In the genomic region with DNA sequence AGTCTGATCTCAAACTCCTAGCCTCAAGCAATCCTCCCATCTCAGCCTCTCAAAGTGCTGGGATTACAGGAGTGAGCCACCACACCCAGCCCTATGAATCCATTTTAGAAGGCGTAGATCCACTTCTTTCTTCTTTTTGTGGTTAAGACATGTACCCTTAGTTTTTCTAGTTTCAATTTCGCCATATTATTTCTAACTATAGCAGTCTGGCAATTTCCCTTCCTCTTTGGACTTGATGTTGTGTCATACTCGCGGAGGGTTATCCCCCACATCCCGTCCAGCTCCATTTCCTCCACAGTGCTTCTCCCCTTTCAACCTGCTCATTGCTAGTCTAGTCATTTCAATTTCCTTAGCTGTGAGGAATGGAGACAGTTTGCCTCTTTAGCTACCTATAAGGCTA, we compare ENCODE assay signal across 12 cellular contexts. TPM values are rescaled to one million over a fixed set of nuclear protein-coding genes. Genes with fewer than 3 reads are reported as not detected.
DNase-seq lines count a peak whose midpoint lies in the region; ATAC-seq and TF ChIP-seq lines count a peak whose summit lies in the region.
"Had no signal": no experiment of that assay in that cellular context is flagged by ENCODE, and none has a peak within 500 bp of the region (broad histone marks: within the 10 kb centered on the region; RNA-seq: fewer than 3 reads in every experiment).

No MANE protein-coding gene starts in this region.

- DNase-seq in AML-193 (lab: John Stamatoyannopoulos, UW) (peak; percentile 94 to 98), OCI-M1 (lab: John Stamatoyannopoulos, UW) (peak; percentile 38), OCI-LY7 (ENCODE audit: low spot score) (no peak), amniotic stem cell (lab: John Stamatoyannopoulos, UW) (no peak), mesothelial cell of epicardium (ENCODE audit: low spot score in 2 of 2, unreplicated experiment in 2 of 2) (no peak), hippocampal formation (lab: John Stamatoyannopoulos, UW) (no peak)
- DNase-seq: ACHN; effector memory CD4-positive, alpha-beta T cell; stimulated activated naive CD8-positive, alpha-beta T cell treated with anti-CD3 and anti-CD28 coated beads, Interleukin-15, Interleukin-2, amounts not matched to agents 100 U/mL and 50 U/mL, for 24 hours had no signal

- no peak overlapping the region for H3K4me3 ChIP-seq in OCI-LY7 (ENCODE audit: low read depth, low read length, poor library complexity, severe bottlenecking)
- H3K4me3 ChIP-seq: SK-N-MC had no signal

- intact Hi-C loops in OCI-LY7 (cut with micrococcal nuclease; ENCODE audit: unreplicated experiment), result no loop called here

- peak; percentile 56 for ATAC-seq in GM19351 (IDR thresholded peaks at IDR 0.05; ENCODE audit: unreplicated experiment)
- ATAC-seq in HG03108 (IDR thresholded peaks at IDR 0.05; ENCODE audit: unreplicated experiment), result peak; percentile 58
- ATAC-seq: stimulated activated naive CD8-positive, alpha-beta T cell treated with anti-CD3 and anti-CD28 coated beads, Interleukin-15, Interleukin-2, amounts not matched to agents 100 U/mL and 50 U/mL, for 24 hours had no signal

- H3K4me2 ChIP-seq in OCI-LY7 (ENCODE audit: low read length), result no peak overlapping the region

- H3K9me3 ChIP-seq in OCI-LY7 (ENCODE audit: low read length), result no peaks in the 10 kb centered on the region

- peaks cover 16% of the 10 kb centered on the region; the same call in 1 of the 2 replicates for H3K79me2 ChIP-seq in OCI-LY7 (ENCODE audit: insufficient read depth, low read depth, low read length)

- peaks cover 7% of the 10 kb centered on the region for H3K27me3 Mint-ChIP-seq in mesothelial cell of epicardium (ENCODE audit: low read depth)

- H3K4me3 Mint-ChIP-seq in mesothelial cell of epicardium, result no peak overlapping the region

- H2AFZ ChIP-seq in OCI-LY7 (ENCODE audit: low read length), result no peak overlapping the region

- no peak overlapping the region for H3K27ac Mint-ChIP-seq in mesothelial cell of epicardium

- H3K36me3 Mint-ChIP-seq in mesothelial cell of epicardium, result no peaks in the 10 kb centered on the region

- POLR2A ChIA-PET in OCI-LY7 (lab: Charles Lee), result no interaction called here

- TF ChIP-seq CTCF in OCI-LY7 (conservative IDR thresholded peaks at IDR 0.05; ENCODE audit: low read length) (no peak), mesothelial cell of epicardium (IDR thresholded peaks at IDR 0.05; ENCODE audit: unreplicated experiment) (no peak)

- H3K9me2 ChIP-seq in OCI-LY7 (ENCODE audit: insufficient read depth, low read length), result no peaks in the 10 kb centered on the region

- no peak overlapping the region for H3K27ac ChIP-seq in OCI-LY7 (ENCODE audit: low read depth, low read length, poor library complexity, severe bottlenecking)
- H3K27ac ChIP-seq: SK-N-MC had no signal

- H4K20me1 ChIP-seq in OCI-LY7 (ENCODE audit: insufficient read depth, low read length), result no peaks in the 10 kb centered on the region

- no peaks in the 10 kb centered on the region for H3K36me3 ChIP-seq in OCI-LY7 (ENCODE audit: insufficient read depth, low read length)

- BruUV-seq in OCI-LY7 (replicated peaks; lab: Mats Ljungman, UMichigan), result no TSS peak

- peaks cover 12% of the 10 kb centered on the region for H3K4me1 ChIP-seq in OCI-LY7 (ENCODE audit: insufficient read depth, low read length, poor library complexity, severe bottlenecking)

- peaks cover 13% of the 10 kb centered on the region for H3K4me1 Mint-ChIP-seq in mesothelial cell of epicardium

- no peaks in the 10 kb centered on the region for H3K9me3 Mint-ChIP-seq in mesothelial cell of epicardium

- CTCF ChIA-PET in OCI-LY7 (lab: Charles Lee; ENCODE audit: unreplicated experiment), result no interaction called here

RNA-seq across cellular contexts. Expression of a gene that starts 5.2 kb away (rescaled TPM):
- total RNA-seq in OCI-LY7 (2014; rRNA removed; shearing (Covaris generic)), result 19.3 and 23.8 TPM in 2 replicates
- 37.1 and 39.9 TPM in 2 replicates for total RNA-seq in OCI-LY7 (2022)
- 18.1 to 22.6 TPM (median 21.5 TPM) in 3 replicates for total RNA-seq in mesothelial cell of epicardium

Comparison
In these comparisons a context has a peak if more than half of its experiments do, and no peak if none do; other contexts are left out.
1. DNase-seq: peak in AML-193 (2 of 2) and OCI-M1 (single experiment); none in OCI-LY7 (single experiment), amniotic stem cell (single experiment), mesothelial cell of epicardium (0 of 2) and hippocampal formation (0 of 2).